Comparison of ENCODE assay signal across 16 cellular contexts in genomic region chr22:37258810-37259472, GRCh38. TPM values are rescaled to one million over a fixed set of nuclear protein-coding genes. Genes with fewer than 3 reads are reported as not detected.
A peak's percentile ranks its signal among the peaks of the same experiment; 100 is the strongest.
DNase-seq lines count a peak whose midpoint lies in the region; FAIRE-seq and TF ChIP-seq lines count a peak whose summit lies in the region.
"Had no signal": no experiment of that assay in that cellular context is flagged by ENCODE, and none has a peak within 500 bp of the region (broad histone marks: within the 10 kb centered on the region; RNA-seq: fewer than 3 reads in every experiment).

No MANE protein-coding gene starts in this region.

- H4K20me1 ChIP-seq in DOHH2 (ENCODE audit: control insufficient read depth, insufficient read depth, low read depth, low read length) = no peaks in the 10 kb centered on the region
- no peaks in the 10 kb centered on the region for H4K20me1 ChIP-seq in H1 (replicated peaks in 1 of 2; ENCODE audit: control insufficient read depth in 1 of 2, insufficient read depth in 2 of 2, low read length in 2 of 2)

- H2BK20ac ChIP-seq in H1 (ENCODE audit: low read length) = no peak overlapping the region

- H3K23me2 ChIP-seq in H1 (ENCODE audit: low read depth, low read length) = no peaks in the 10 kb centered on the region; the same call in 1 of the 2 replicates

- intact Hi-C loops in activated CD4-positive, alpha-beta memory T cell treated with anti-CD3 and anti-CD28 coated beads for 36 hours (cut with micrococcal nuclease) = loop anchor here (5.0 kb wide), 1 partner anchor 37 kb away; no protein-coding TSS in a partner anchor

- H3K9me3 Mint-ChIP-seq in activated CD4-positive, alpha-beta memory T cell treated with anti-CD3 and anti-CD28 coated beads for 36 hours = peaks cover 6% of the 10 kb centered on the region
- H3K9me3 Mint-ChIP-seq: CD8-positive, alpha-beta T cell had no signal

- H3F3A ChIP-seq in DOHH2 (ENCODE audit: control insufficient read depth, insufficient read depth) = no peaks in the 10 kb centered on the region; the same call in 1 of the 2 replicates

- no peaks in the 10 kb centered on the region for H3K27me3 Mint-ChIP-seq in activated CD4-positive, alpha-beta memory T cell treated with anti-CD3 and anti-CD28 coated beads for 36 hours

- H3K27ac ChIP-seq in DOHH2 (ENCODE audit: low read depth, low read length) (no peak overlapping the region), H1 (ENCODE audit: low read depth, low read length) (no peak overlapping the region), neutrophil (peak overlapping the region; percentile 63), RWPE1 (no peak overlapping the region)
- H3K27ac ChIP-seq: left lung had no signal

- peaks cover 18% of the 10 kb centered on the region for H3K27me3 ChIP-seq in DOHH2 (ENCODE audit: control insufficient read depth, low read length)
- peaks cover 0 to 12% (median 7%) of the 10 kb centered on the region in 4 experiments; a peak in 2 of 7 replicates for H3K27me3 ChIP-seq in H1 (replicated peaks in 1 of 4; ENCODE audit: control insufficient read depth in 3 of 4, extremely low read depth in 1 of 4, insufficient read depth in 3 of 4, low read length in 3 of 4)
- no peaks in the 10 kb centered on the region for H3K27me3 ChIP-seq in neutrophil

- DNase-seq in NCI-H526 (lab: John Stamatoyannopoulos, UW) (peak; percentile 80 to 83), H1 (ENCODE audit: low read depth in 1 of 2, low spot score in 2 of 2) (no peak), HK-2 (ENCODE audit: unreplicated experiment) (no peak), NCI-H128 (lab: John Stamatoyannopoulos, UW; ENCODE audit: unreplicated experiment) (no peak), RWPE1 (ENCODE audit: low spot score) (no peak)
- no peak for DNase-seq in activated CD4-positive, alpha-beta memory T cell treated with anti-CD3 and anti-CD28 coated beads for 36 hours
- DNase-seq: activated CD4-positive, alpha-beta T cell treated with anti-CD3 and anti-CD28 coated beads, Interleukin-2, amount 10 ng/mL, durations not matched to agents 7 days and 5 days; CD8-positive, alpha-beta T cell; MM.1S; NCI-H2227 treated with DMSO at 0.1 percent for 48 hours had no signal

- TF ChIP-seq EP300 in H1 (IDR thresholded peaks at IDR 0.05; ENCODE audit: borderline replicate concordance in 1 of 2, low read depth in 2 of 2, low read length in 2 of 2) = no peak

- H3K79me1 ChIP-seq in H1 (ENCODE audit: low read depth, low read length) = no peaks in the 10 kb centered on the region

- H3K9me3 ChIP-seq in DOHH2 (ENCODE audit: control insufficient read depth, insufficient read depth, low read length) = peaks cover 4% of the 10 kb centered on the region
- H3K9me3 ChIP-seq in H1 (ENCODE audit: insufficient read depth in 2 of 2, low read depth in 1 of 2, low read length in 1 of 2) = peaks cover 4% of the 10 kb centered on the region in 2 experiments
- no peaks in the 10 kb centered on the region for H3K9me3 ChIP-seq in neutrophil

- peak overlapping the region; percentile 53; the same call in 1 of the 2 replicates for H2BK12ac ChIP-seq in H1 (ENCODE audit: low read depth, low read length)

- H3K4me1 ChIP-seq in DOHH2 (ENCODE audit: control insufficient read depth, low read length) (peaks cover 24% of the 10 kb centered on the region), H1 (replicated peaks in 1 of 4; ENCODE audit: control insufficient read depth in 3 of 4, insufficient read depth in 4 of 4, low read length in 3 of 4) (peaks cover 4 to 12% (median 5%) of the 10 kb centered on the region in 4 experiments), neutrophil (ENCODE audit: control insufficient read depth in 1 of 2, insufficient read depth in 1 of 2, low read depth in 1 of 2, low read length in 1 of 2) (peaks cover 23 to 24% of the 10 kb centered on the region in 2 experiments)

- no peak; a peak in 1 of 3 replicates for TF ChIP-seq POLR2A in H1 (IDR thresholded peaks at IDR 0.05; ENCODE audit: control extremely low read depth in 1 of 2, low read depth in 2 of 2, low read length in 2 of 2)

- H3K9me2 ChIP-seq in DOHH2 (replicated peaks; ENCODE audit: control insufficient read depth, low read length) = no peaks in the 10 kb centered on the region

- CTCF ChIA-PET in H1 (lab: Charles Lee; ENCODE audit: partially characterized antibody) = interaction anchor here (0.5 to 5.9 kb wide), 61 partner anchors 9 to 749 kb away, joined by 3 to 97 read pairs (median 5); partner anchors contain the start of genes KCTD17, MFNG and RAC2
- CTCF ChIA-PET in activated CD4-positive, alpha-beta memory T cell treated with anti-CD3 and anti-CD28 coated beads for 36 hours (lab: Charles Lee) = interaction anchor here (0.6 to 5.5 kb wide), 23 partner anchors 7 to 481 kb away, joined by 3 to 193 read pairs (median 11); partner anchors contain the start of genes CYTH4 and RAC2
- CTCF ChIA-PET in RWPE1 (lab: Yijun Ruan, JAX) = interaction anchor here (0.5 to 1.3 kb wide), 5 partner anchors 13 to 382 kb away, joined by 3 to 5 read pairs (median 3); partner anchors contain the start of gene RAC2

- FAIRE-seq in H1 (lab: Jason Lieb, UNC) = no peak
- FAIRE-seq: RCC 7860 had no signal

- no peak overlapping the region for H3K14ac ChIP-seq in H1 (ENCODE audit: insufficient read length)

- no peak overlapping the region for H3K23ac ChIP-seq in H1 (ENCODE audit: insufficient read length)

- H3K36me3 ChIP-seq in DOHH2 (ENCODE audit: control insufficient read depth, low read length) (no peaks in the 10 kb centered on the region), H1 (ENCODE audit: control insufficient read depth in 2 of 4, insufficient read depth in 4 of 4, low read length in 3 of 4) (no peaks in the 10 kb centered on the region), neutrophil (no peaks in the 10 kb centered on the region)
- H3K36me3 ChIP-seq: left lung had no signal

- POLR2A ChIA-PET in H1 (lab: Charles Lee; ENCODE audit: partially characterized antibody) (interaction anchor here (0.8 to 1.3 kb wide), 2 partner anchors 16 to 228 kb away, joined by 3 read pairs; no protein-coding TSS in a partner anchor), RWPE1 (lab: Yijun Ruan, JAX; ENCODE audit: low non-redundant PET) (no interaction called here)
- POLR2A ChIA-PET in activated CD4-positive, alpha-beta memory T cell treated with anti-CD3 and anti-CD28 coated beads for 36 hours (lab: Charles Lee) = interaction anchor here (0.7 to 1.5 kb wide), 3 partner anchors 11 to 17 kb away, joined by 3 to 4 read pairs (median 3); no protein-coding TSS in a partner anchor

- H4K8ac ChIP-seq in H1 (ENCODE audit: extremely low read depth, insufficient read depth, low read length) = no peak overlapping the region

- no peak overlapping the region for H3K56ac ChIP-seq in H1 (replicated peaks; ENCODE audit: insufficient read length, low read depth, low read length)

- no peak overlapping the region for H3K4ac ChIP-seq in H1 (replicated peaks; ENCODE audit: insufficient read length, low read depth, low read length)

- H3K4me2 ChIP-seq in DOHH2 (ENCODE audit: low read length) (peak overlapping the region; percentile 44), H1 (ENCODE audit: insufficient read depth in 1 of 2, low read depth in 2 of 2, low read length in 2 of 2) (peak overlapping the region; percentile 26 to 58)

- peaks cover 33% of the 10 kb centered on the region for H3K4me1 Mint-ChIP-seq in activated CD4-positive, alpha-beta memory T cell treated with anti-CD3 and anti-CD28 coated beads for 36 hours (ENCODE audit: low read depth)

- no peaks in the 10 kb centered on the region for H3K36me3 Mint-ChIP-seq in activated CD4-positive, alpha-beta memory T cell treated with anti-CD3 and anti-CD28 coated beads for 36 hours
- H3K36me3 Mint-ChIP-seq: CD8-positive, alpha-beta T cell had no signal

- no peak overlapping the region for H3K18ac ChIP-seq in H1 (ENCODE audit: extremely low read depth, low read length)

- 76% methylated on average over 13 of the region's 14 CpGs; no CpG with 5 or more reads in 1 of the 2 experiments for WGBS in H1 (ENCODE audit: extremely low coverage in 1 of 2, insufficient coverage in 1 of 2, insufficient read length in 1 of 2, insufficient replicate concordance in 2 of 2, low coverage in 1 of 2, low lambda C conversion rate in 2 of 2, missing lambda C conversion rate in 1 of 2), 2 experiments

- 0 out of 2 replicates have a peak overlapping the region, but pooled peaks have one; percentile 96 for H2AFZ ChIP-seq in H1 (ENCODE audit: low read length)

- no peak overlapping the region for H2BK120ac ChIP-seq in H1 (replicated peaks; ENCODE audit: low read depth, low read length)

- no peak for TF ChIP-seq CTCF in DOHH2 (IDR thresholded peaks at IDR 0.05; ENCODE audit: low read depth, low read length, poor library complexity, severe bottlenecking)
- no peak for TF ChIP-seq CTCF in H1 (IDR thresholded peaks at IDR 0.05; ENCODE audit: control extremely low read depth in 1 of 3, insufficient read depth in 1 of 3, low read depth in 1 of 3, low read length in 3 of 3)
- no peak for TF ChIP-seq CTCF in neutrophil (IDR thresholded peaks at IDR 0.05)
- TF ChIP-seq CTCF in RWPE1 (conservative IDR thresholded peaks at IDR 0.05; ENCODE audit: low read depth) = no peak

- H3K4me3 ChIP-seq in DOHH2 (ENCODE audit: low read length) (no peak overlapping the region), H1 (ENCODE audit: extremely low read depth in 1 of 4, insufficient read depth in 2 of 4, low read depth in 3 of 4, low read length in 4 of 4) (peak overlapping the region in 1 of 4 experiments; percentile 40; a peak in 2 of 8 replicates), neutrophil (ENCODE audit: low read depth in 1 of 2, low read length in 1 of 2) (peak overlapping the region in 1 of 2 experiments; percentile 17)
- H3K4me3 ChIP-seq: left lung had no signal

- no peak overlapping the region for H3K4me3 Mint-ChIP-seq in activated CD4-positive, alpha-beta memory T cell treated with anti-CD3 and anti-CD28 coated beads for 36 hours
- H3K4me3 Mint-ChIP-seq: activated CD4-positive, alpha-beta T cell treated with anti-CD3 and anti-CD28 coated beads, Interleukin-2, amount 10 ng/mL, durations not matched to agents 7 days and 5 days; CD8-positive, alpha-beta T cell had no signal

- H3K79me2 ChIP-seq in DOHH2 (ENCODE audit: control insufficient read depth, low read length) (no peaks in the 10 kb centered on the region), H1 (ENCODE audit: control insufficient read depth in 1 of 2, insufficient read depth in 2 of 2, low read length in 2 of 2) (no peaks in the 10 kb centered on the region)

- no peak overlapping the region for H2AK5ac ChIP-seq in H1 (ENCODE audit: low read depth, low read length)

- peak overlapping the region; percentile 2; the same call in 1 of the 2 replicates for H2BK5ac ChIP-seq in H1 (ENCODE audit: low read depth, low read length)

- no peak overlapping the region; a peak in 1 of 7 replicates for H3K9ac ChIP-seq in H1 (replicated peaks in 1 of 4; ENCODE audit: extremely low read depth in 1 of 4, low read depth in 3 of 4, low read length in 3 of 4)

- TF ChIP-seq RAD21 in H1 (IDR thresholded peaks at IDR 0.05 in 1 of 2, conservative IDR thresholded peaks at IDR 0.05 in 1 of 2; ENCODE audit: low read depth in 2 of 2, low read length in 2 of 2) = no peak

- 0 out of 2 replicates have a peak overlapping the region, but pooled peaks have one; percentile 65 for H2BK15ac ChIP-seq in H1 (ENCODE audit: low read length)

- H4K5ac ChIP-seq in H1 (ENCODE audit: insufficient read length, low read depth, low read length) = no peak overlapping the region

- H4K91ac ChIP-seq in H1 (replicated peaks; ENCODE audit: insufficient read length, low read length) = no peak overlapping the region

- H3K27ac Mint-ChIP-seq in activated CD4-positive, alpha-beta memory T cell treated with anti-CD3 and anti-CD28 coated beads for 36 hours = no peak overlapping the region
- H3K27ac Mint-ChIP-seq: activated CD4-positive, alpha-beta T cell treated with anti-CD3 and anti-CD28 coated beads, Interleukin-2, amount 10 ng/mL, durations not matched to agents 7 days and 5 days; activated T-helper 2 cell treated with anti-CD3 and anti-CD28 coated beads, Interferon-gamma antibody, Interleukin-2, Interleukin-4, amounts not matched to agents 10 μg/mL and 5 μg/mL and 100 μg/mL, durations not matched to agents 14 hours and 24 hours and 36 hours had no signal

RNA-seq across cellular contexts. Expression of gene RAC2, which starts 14.9 kb away (rescaled TPM):
- 2.1 and 2.3 TPM in 2 replicates for total RNA-seq in H1 (2021; fragmentation: NEBNext Ultra II Directional; extraction: Animal tissue kit (Norgen Biotek cat#: 25700))
- polyA plus RNA-seq in H1 (2011; rRNA removed) = 4.3 and 6.1 TPM in 2 replicates
- polyA plus RNA-seq in H1 (2011; cell fraction: cytosol; rRNA removed) = 1.5 TPM
- polyA plus RNA-seq in H1 (2011; cell fraction: nucleus; rRNA removed) = 6.4 TPM
- 1.6 to 3.7 TPM (median 2.8 TPM) in 4 replicates for polyA plus RNA-seq in H1 (2012, experiment 1 of 2)
- 1.8 TPM for polyA plus RNA-seq in H1 (2012, experiment 2 of 2)
- polyA plus RNA-seq in H1 (2013, experiment 1 of 2) = 4.4 TPM
- polyA plus RNA-seq in H1 (2013, experiment 2 of 2) = 4.1 TPM
- 1.7 and 2.9 TPM in 2 replicates for polyA minus RNA-seq in H1 (2011; rRNA and poly(A)+ RNA removed)
- polyA minus RNA-seq in H1 (2011; cell fraction: cytosol; rRNA and poly(A)+ RNA removed) = 3.2 TPM
- 3.7 TPM for polyA minus RNA-seq in H1 (2011; cell fraction: nucleus; rRNA and poly(A)+ RNA removed)
- total RNA-seq in activated CD4-positive, alpha-beta memory T cell treated with anti-CD3 and anti-CD28 coated beads for 36 hours = 100 to 1,000 TPM; 714 to 727 TPM

RNA-seq across cellular contexts. Expression of gene CYTH4, which starts 23.4 kb away (rescaled TPM):
- not detected in 2 replicates for total RNA-seq in H1 (2021; fragmentation: NEBNext Ultra II Directional; extraction: Animal tissue kit (Norgen Biotek cat#: 25700))
- polyA plus RNA-seq in H1 (2011; rRNA removed) = 0.08 and 0.09 TPM in 2 replicates
- 0.43 TPM for polyA plus RNA-seq in H1 (2011; cell fraction: cytosol; rRNA removed)
- polyA plus RNA-seq in H1 (2011; cell fraction: nucleus; rRNA removed) = 0.16 TPM
- polyA plus RNA-seq in H1 (2012, experiment 1 of 2) = 0.07 to 0.11 TPM in 2 of 4 replicates, not detected in the others
- polyA plus RNA-seq in H1 (2012, experiment 2 of 2) = not detected
- polyA plus RNA-seq in H1 (2013, experiment 1 of 2) = 0.02 TPM
- polyA plus RNA-seq in H1 (2013, experiment 2 of 2) = 0.04 TPM
- polyA minus RNA-seq in H1 (2011; rRNA and poly(A)+ RNA removed) = 0.10 TPM in 1 of 2 replicates, not detected in the other
- polyA minus RNA-seq in H1 (2011; cell fraction: cytosol; rRNA and poly(A)+ RNA removed) = not detected
- polyA minus RNA-seq in H1 (2011; cell fraction: nucleus; rRNA and poly(A)+ RNA removed) = not detected
- total RNA-seq in activated CD4-positive, alpha-beta memory T cell treated with anti-CD3 and anti-CD28 coated beads for 36 hours = 10 to 100 TPM; 58.7 to 60.5 TPM

RNA-seq across cellular contexts. Expression of gene SSTR3, which starts 46.7 kb away (rescaled TPM):
- total RNA-seq in H1 (2021; fragmentation: NEBNext Ultra II Directional; extraction: Animal tissue kit (Norgen Biotek cat#: 25700)) = 0.22 and 0.54 TPM in 2 replicates
- polyA plus RNA-seq in H1 (2011; rRNA removed) = 0.61 and 0.77 TPM in 2 replicates
- 0.54 TPM for polyA plus RNA-seq in H1 (2011; cell fraction: cytosol; rRNA removed)
- polyA plus RNA-seq in H1 (2011; cell fraction: nucleus; rRNA removed) = 0.53 TPM
- polyA plus RNA-seq in H1 (2012, experiment 1 of 2) = 0.47 to 1.0 TPM (median 0.80 TPM) in 4 replicates
- 0.73 TPM for polyA plus RNA-seq in H1 (2012, experiment 2 of 2)
- polyA plus RNA-seq in H1 (2013, experiment 1 of 2) = 0.14 TPM
- polyA plus RNA-seq in H1 (2013, experiment 2 of 2) = 0.17 TPM
- 0.35 and 1.2 TPM in 2 replicates for polyA minus RNA-seq in H1 (2011; rRNA and poly(A)+ RNA removed)
- polyA minus RNA-seq in H1 (2011; cell fraction: cytosol; rRNA and poly(A)+ RNA removed) = 0.73 TPM
- 0.50 TPM for polyA minus RNA-seq in H1 (2011; cell fraction: nucleus; rRNA and poly(A)+ RNA removed)
- 1 to 10 TPM; 8.5 to 9.3 TPM for total RNA-seq in activated CD4-positive, alpha-beta memory T cell treated with anti-CD3 and anti-CD28 coated beads for 36 hours
- total RNA-seq: subcutaneous adipose tissue had no signal

Comparison
In these comparisons a context has a peak if more than half of its experiments do, and no peak if none do; other contexts are left out.
1. DNase-seq: peak in NCI-H526 (2 of 2); none in H1 (0 of 2), HK-2 (single experiment), activated CD4-positive, alpha-beta memory T cell treated with anti-CD3 and anti-CD28 coated beads for 36 hours (single experiment), NCI-H128 (single experiment) and RWPE1 (single experiment).
2. RNA of gene RAC2, which starts 14.9 kb away (total RNA-seq): 714 to 727 TPM in activated CD4-positive, alpha-beta memory T cell treated with anti-CD3 and anti-CD28 coated beads for 36 hours; 2.1 to 2.3 TPM in H1; every median in the first group is over 100 times any median in the second.
3. RNA of gene CYTH4, which starts 23.4 kb away (total RNA-seq): 58.7 to 60.5 TPM in activated CD4-positive, alpha-beta memory T cell treated with anti-CD3 and anti-CD28 coated beads for 36 hours; not detected in H1; every median in the first group is over 10 times any median in the second.